In genomic region chr10:92240289-92241157, GRCh38 we compare ENCODE assay signal across 8 cellular contexts. TPM values are rescaled to one million over a fixed set of nuclear protein-coding genes. Genes with fewer than 3 reads are reported as not detected.
DNase-seq lines count a peak whose midpoint lies in the region; ATAC-seq and TF ChIP-seq lines count a peak whose summit lies in the region.

No MANE protein-coding gene starts in this region.

- ATAC-seq in GM18867 (IDR thresholded peaks at IDR 0.05; ENCODE audit: unreplicated experiment) (peak; percentile 56), HG03159 (IDR thresholded peaks at IDR 0.05; ENCODE audit: unreplicated experiment) (peak; percentile 51)

- WGBS in esophagus, 2 donors = 0% methylated on average over 28 of the region's 28 CpGs
- 0% methylated on average over 28 of the region's 28 CpGs for WGBS in suprapubic skin

- H3K4me1 ChIP-seq in esophagus (ENCODE audit: control insufficient read depth in 2 of 2, insufficient read depth in 2 of 2, low read length in 1 of 2) = no peaks in the 10 kb centered on the region
- H3K4me1 ChIP-seq in suprapubic skin = peaks cover 56% of the 10 kb centered on the region

- H3K36me3 ChIP-seq in esophagus (ENCODE audit: control insufficient read depth in 2 of 2, insufficient read depth in 2 of 2, low read length in 1 of 2) (no peaks in the 10 kb centered on the region), suprapubic skin (no peaks in the 10 kb centered on the region)

- H3K27ac ChIP-seq in esophagus (ENCODE audit: low read depth in 2 of 2, low read length in 1 of 2) (peak overlapping the region; percentile 93 to 97), suprapubic skin (peak overlapping the region; percentile 95)

- TF ChIP-seq EP300 in suprapubic skin (IDR thresholded peaks at IDR 0.05) = no peak

- no peaks in the 10 kb centered on the region for H3K9me3 ChIP-seq in esophagus (ENCODE audit: control insufficient read depth in 2 of 2, insufficient read depth in 1 of 2, low read depth in 1 of 2, low read length in 1 of 2)
- no peaks in the 10 kb centered on the region for H3K9me3 ChIP-seq in suprapubic skin

- peak; percentile 90 for DNase-seq in AML-193 (lab: John Stamatoyannopoulos, UW)
- peak; percentile 78 for DNase-seq in NCI-H69 (lab: John Stamatoyannopoulos, UW)
- DNase-seq in activated CD8-positive, alpha-beta memory T cell treated with anti-CD3 and anti-CD28 coated beads for 24 hours = peak; percentile 62
- peak; percentile 87 for DNase-seq in midbrain (lab: John Stamatoyannopoulos, UW)
- DNase-seq in suprapubic skin (ENCODE audit: low spot score in 2 of 2) = peak; percentile 68 to 84

- H3K27me3 ChIP-seq in esophagus (ENCODE audit: control insufficient read depth in 1 of 2, insufficient read depth in 2 of 2, low read length in 2 of 2) = no peaks in the 10 kb centered on the region
- no peaks in the 10 kb centered on the region for H3K27me3 ChIP-seq in suprapubic skin

- no peak for TF ChIP-seq CTCF in suprapubic skin (IDR thresholded peaks at IDR 0.05)

- H3K4me3 ChIP-seq in esophagus (ENCODE audit: low read depth in 1 of 2, low read length in 2 of 2) (peak overlapping the region; percentile 77 to 85), suprapubic skin (peak overlapping the region; percentile 91)

- TF ChIP-seq POLR2A in suprapubic skin (IDR thresholded peaks at IDR 0.05) = peak in 1 of 2 donors; percentile 47

RNA-seq across cellular contexts. Expression of gene CPEB3, which starts 50.4 kb away (rescaled TPM):
- 1 to 10 TPM; 1.9 to 2.3 TPM for polyA plus RNA-seq in esophagus
- 10 to 100 TPM in 2 of 4 donors, 1 to 10 TPM in 2; 7.8 to 19.2 (median 10.4) TPM for total RNA-seq in suprapubic skin

RNA-seq across cellular contexts. Expression of gene MARCHF5, which starts 50.4 kb away (rescaled TPM):
- 10 to 100 TPM; 23.9 to 32.5 TPM for polyA plus RNA-seq in esophagus
- 10 to 100 TPM; 12.6 to 15.0 (median 13.3) TPM for total RNA-seq in suprapubic skin

Comparison
In these comparisons a context has a peak if more than half of its experiments do, and no peak if none do; other contexts are left out.
1. Peak in every context shown above with its lines: DNase-seq, ATAC-seq, H3K4me3 ChIP-seq and H3K27ac ChIP-seq.